Comparison of ENCODE assay signal across 20 cellular contexts in the genomic region with DNA sequence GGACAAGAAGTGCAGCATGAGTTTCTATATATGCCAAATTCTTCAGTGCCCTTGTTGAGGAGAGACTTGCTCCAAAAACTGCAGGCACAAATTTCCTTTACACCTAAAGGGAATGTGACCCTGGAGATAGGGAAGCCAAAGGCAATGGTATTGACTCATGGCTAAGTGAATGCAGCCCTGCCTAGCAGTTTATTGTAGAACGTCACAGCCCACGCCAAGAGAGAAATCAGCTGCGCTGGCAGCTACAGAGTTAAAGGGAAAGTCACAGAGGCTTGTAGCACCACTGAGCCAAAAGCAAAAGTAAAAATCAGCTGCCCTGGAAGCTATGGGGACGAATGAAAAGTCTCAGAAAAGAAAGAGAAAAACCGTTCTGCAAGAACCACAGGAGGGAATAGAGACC. TPM values are rescaled to one million over a fixed set of nuclear protein-coding genes. Genes with fewer than 3 reads are reported as not detected.
DNase-seq lines count a peak whose midpoint lies in the region; ATAC-seq and TF ChIP-seq lines count a peak whose summit lies in the region.
"Had no signal": no experiment of that assay in that cellular context is flagged by ENCODE, and none has a peak within 500 bp of the region (broad histone marks: within the 10 kb centered on the region; RNA-seq: fewer than 3 reads in every experiment).

No MANE protein-coding gene starts in this region.

- H3K27ac ChIP-seq in CD4-positive, alpha-beta T cell (ENCODE audit: low read depth, low read length): no peak overlapping the region
- H3K27ac ChIP-seq in thyroid gland: no peak overlapping the region
- H3K27ac ChIP-seq in esophagus muscularis mucosa (replicated peaks in 1 of 4): no peak overlapping the region
- H3K27ac ChIP-seq: BLaER1, GM23248 had no signal

- H3K4me1 ChIP-seq in thyroid gland (no peaks in the 10 kb centered on the region), esophagus muscularis mucosa (no peaks in the 10 kb centered on the region)
- H3K4me1 ChIP-seq: HAP-1 had no signal

- TF ChIP-seq POLR2A in thyroid gland (IDR thresholded peaks at IDR 0.05): no peak
- TF ChIP-seq POLR2A in esophagus muscularis mucosa (IDR thresholded peaks at IDR 0.05; ENCODE audit: low read depth): no peak

- no peaks in the 10 kb centered on the region for H3K9me3 Mint-ChIP-seq in CD4-positive, alpha-beta T cell
- H3K9me3 Mint-ChIP-seq in memory B cell (no peaks in the 10 kb centered on the region), endothelial cell (ENCODE audit: unreplicated experiment) (no peaks in the 10 kb centered on the region)
- no peaks in the 10 kb centered on the region for H3K9me3 Mint-ChIP-seq in stimulated activated effector memory CD8-positive, alpha-beta T cell treated with anti-CD3 and anti-CD28 coated beads, Interleukin-12 subunit alpha, Interleukin-12 subunit beta, amount 100 ng/mL, for 72 hours
- H3K9me3 Mint-ChIP-seq: CD8-positive, alpha-beta memory T cell; IgD-negative memory B cell had no signal

- H3K4me3 ChIP-seq in thyroid gland (replicated peaks in 1 of 3) (no peak overlapping the region), esophagus muscularis mucosa (no peak overlapping the region)
- H3K4me3 ChIP-seq: BLaER1, GM12878, GM23248, HAP-1 had no signal

- no peak for DNase-seq in CD4-positive, alpha-beta T cell
- DNase-seq in memory B cell (ENCODE audit: low spot score in 2 of 2) (no peak), endothelial cell (ENCODE audit: low spot score) (no peak), cerebellar cortex (ENCODE audit: low spot score) (no peak), thyroid gland (no peak), esophagus muscularis mucosa (ENCODE audit: extremely low spot score) (no peak)
- no peak for DNase-seq in stimulated activated effector memory CD8-positive, alpha-beta T cell treated with anti-CD3 and anti-CD28 coated beads, Interleukin-12 subunit alpha, Interleukin-12 subunit beta, amount 100 ng/mL, for 72 hours (ENCODE audit: low spot score in 2 of 2)
- DNase-seq: 8988T; CD8-positive, alpha-beta memory T cell; COR-L47; DMS 273 treated with DMSO at 0.1 percent for 48 hours; DMS53; DND-41; EL; GM23248 had no signal

- intact Hi-C loops in CD4-positive, alpha-beta T cell (cut with DNase I, micrococcal nuclease): no loop called here
- intact Hi-C loops in thyroid gland (cut with DNase I) (no loop called here), esophagus muscularis mucosa (cut with DNase I) (no loop called here)

- no peak for ATAC-seq in CD4-positive, alpha-beta T cell (ENCODE audit: poor library complexity)
- ATAC-seq in esophagus mucosa (peak; percentile 51), memory B cell (ENCODE audit: low read depth) (no peak)
- no peak for ATAC-seq in stimulated activated effector memory CD8-positive, alpha-beta T cell treated with anti-CD3 and anti-CD28 coated beads, Interleukin-12 subunit alpha, Interleukin-12 subunit beta, amount 100 ng/mL, for 72 hours
- ATAC-seq: GM12878 had no signal

- 84 to 89% methylated on average over 5 of the region's 5 CpGs for WGBS in thyroid gland, 2 donors
- WGBS in esophagus muscularis mucosa: 83% methylated on average over 5 of the region's 5 CpGs

- POLR2A ChIA-PET in CD4-positive, alpha-beta T cell (lab: Charles Lee): interaction anchor here (1.1 kb wide), 1 partner anchor 10 kb away, joined by 3 read pairs; a partner anchor contains a TSS

- H3K36me3 Mint-ChIP-seq in CD4-positive, alpha-beta T cell (ENCODE audit: low read depth): peaks cover 69% of the 10 kb centered on the region
- peaks cover 35% of the 10 kb centered on the region for H3K36me3 Mint-ChIP-seq in memory B cell
- H3K36me3 Mint-ChIP-seq in stimulated activated effector memory CD8-positive, alpha-beta T cell treated with anti-CD3 and anti-CD28 coated beads, Interleukin-12 subunit alpha, Interleukin-12 subunit beta, amount 100 ng/mL, for 72 hours: peaks cover 88% of the 10 kb centered on the region
- peaks cover 33% of the 10 kb centered on the region for H3K36me3 Mint-ChIP-seq in endothelial cell (ENCODE audit: low read depth, unreplicated experiment)

- no peaks in the 10 kb centered on the region for H3K9me3 ChIP-seq in CD4-positive, alpha-beta T cell (ENCODE audit: control insufficient read depth, low read length)
- H3K9me3 ChIP-seq in thyroid gland: no peaks in the 10 kb centered on the region
- H3K9me3 ChIP-seq in esophagus muscularis mucosa: no peaks in the 10 kb centered on the region
- H3K9me3 ChIP-seq: HAP-1 had no signal

- H3K27ac Mint-ChIP-seq in CD4-positive, alpha-beta T cell: peak overlapping the region; percentile 22
- peak overlapping the region; percentile 56 for H3K27ac Mint-ChIP-seq in memory B cell
- peak overlapping the region; percentile 36 for H3K27ac Mint-ChIP-seq in stimulated activated effector memory CD8-positive, alpha-beta T cell treated with anti-CD3 and anti-CD28 coated beads, Interleukin-12 subunit alpha, Interleukin-12 subunit beta, amount 100 ng/mL, for 72 hours
- no peak overlapping the region for H3K27ac Mint-ChIP-seq in endothelial cell (ENCODE audit: unreplicated experiment)

- H3K27me3 ChIP-seq in CD4-positive, alpha-beta T cell (ENCODE audit: control insufficient read depth, insufficient read depth, low read length): no peaks in the 10 kb centered on the region
- H3K27me3 ChIP-seq in thyroid gland (no peaks in the 10 kb centered on the region), esophagus muscularis mucosa (no peaks in the 10 kb centered on the region)
- H3K27me3 ChIP-seq: BLaER1 had no signal

- no peak for TF ChIP-seq CTCF in CD4-positive, alpha-beta T cell (IDR thresholded peaks at IDR 0.05)
- TF ChIP-seq CTCF in endothelial cell (IDR thresholded peaks at IDR 0.05; ENCODE audit: unreplicated experiment) (no peak), thyroid gland (IDR thresholded peaks at IDR 0.05) (no peak), esophagus muscularis mucosa (IDR thresholded peaks at IDR 0.05) (no peak)

- H3K36me3 ChIP-seq in thyroid gland: peaks cover 0 to 11% of the 10 kb centered on the region in 2 donors
- H3K36me3 ChIP-seq in esophagus muscularis mucosa: peaks cover 0 to 50% (median 29%) of the 10 kb centered on the region in 4 donors

- H3K27me3 Mint-ChIP-seq in CD4-positive, alpha-beta T cell: no peaks in the 10 kb centered on the region
- no peaks in the 10 kb centered on the region for H3K27me3 Mint-ChIP-seq in memory B cell
- H3K27me3 Mint-ChIP-seq in endothelial cell (ENCODE audit: unreplicated experiment): peaks cover 2% of the 10 kb centered on the region
- H3K27me3 Mint-ChIP-seq: CD8-positive, alpha-beta memory T cell; IgD-negative memory B cell had no signal

- no peak for TF ChIP-seq EP300 in esophagus muscularis mucosa (IDR thresholded peaks at IDR 0.05)

- CTCF ChIA-PET in CD4-positive, alpha-beta T cell (lab: Charles Lee): no interaction called here

- peaks cover 28% of the 10 kb centered on the region for H3K4me1 Mint-ChIP-seq in CD4-positive, alpha-beta T cell (ENCODE audit: low read depth)
- H3K4me1 Mint-ChIP-seq in memory B cell (peaks cover 40% of the 10 kb centered on the region), endothelial cell (ENCODE audit: unreplicated experiment) (peaks cover 9% of the 10 kb centered on the region)
- H3K4me1 Mint-ChIP-seq in stimulated activated effector memory CD8-positive, alpha-beta T cell treated with anti-CD3 and anti-CD28 coated beads, Interleukin-12 subunit alpha, Interleukin-12 subunit beta, amount 100 ng/mL, for 72 hours: peaks cover 40% of the 10 kb centered on the region

- H3K4me3 Mint-ChIP-seq in CD4-positive, alpha-beta T cell: no peak overlapping the region
- H3K4me3 Mint-ChIP-seq in memory B cell: no peak overlapping the region
- H3K4me3 Mint-ChIP-seq in stimulated activated effector memory CD8-positive, alpha-beta T cell treated with anti-CD3 and anti-CD28 coated beads, Interleukin-12 subunit alpha, Interleukin-12 subunit beta, amount 100 ng/mL, for 72 hours: no peak overlapping the region
- no peak overlapping the region for H3K4me3 Mint-ChIP-seq in endothelial cell (ENCODE audit: unreplicated experiment)
- H3K4me3 Mint-ChIP-seq: CD8-positive, alpha-beta memory T cell had no signal

RNA-seq across cellular contexts. Expression of a gene that starts 10.1 kb away (rescaled TPM):
- 1 to 10 TPM; 4.1 TPM for total RNA-seq in CD4-positive, alpha-beta T cell
- 9.5 TPM for total RNA-seq in esophagus mucosa
- 11.9 TPM for total RNA-seq in endothelial cell (ENCODE audit: unreplicated experiment)
- total RNA-seq in thyroid gland: 1 to 10 TPM; 3.5 to 6.7 (median 4.6) TPM
- total RNA-seq in esophagus muscularis mucosa: 1 to 10 TPM; 3.3 to 3.8 (median 3.7) TPM

RNA-seq across cellular contexts. Expression of a gene that starts 10.3 kb away (rescaled TPM):
- 1 to 10 TPM; 4.8 to 5.1 TPM for total RNA-seq in CD4-positive, alpha-beta T cell
- total RNA-seq in esophagus mucosa (18.8 TPM), endothelial cell (ENCODE audit: unreplicated experiment) (30.6 TPM), thyroid gland (10 to 100 TPM; 16.1 to 53.6 (median 34.8) TPM), esophagus muscularis mucosa (10 to 100 TPM; 22.0 to 33.6 (median 25.7) TPM)

RNA-seq across cellular contexts. Expression of a gene that starts 29.1 kb away (rescaled TPM):
- under 1 TPM; 0.33 to 0.34 TPM for total RNA-seq in CD4-positive, alpha-beta T cell
- total RNA-seq in esophagus mucosa (21.8 TPM), endothelial cell (ENCODE audit: unreplicated experiment) (60.7 TPM), thyroid gland (10 to 100 TPM; 20.4 to 35.4 (median 28.4) TPM), esophagus muscularis mucosa (10 to 100 TPM; 26.7 to 43.0 (median 30.2) TPM)

RNA-seq across cellular contexts. Expression of a gene that starts 34.7 kb away (rescaled TPM):
- total RNA-seq in CD4-positive, alpha-beta T cell: 10 to 100 TPM; 14.1 to 17.1 TPM
- total RNA-seq in esophagus mucosa (46.5 TPM), endothelial cell (ENCODE audit: unreplicated experiment) (38.6 TPM), thyroid gland (100 to 1,000 TPM in 2 of 4 donors, 10 to 100 TPM in 2; 75.8 to 150 (median 104) TPM), esophagus muscularis mucosa (100 to 1,000 TPM in 2 of 4 donors, 10 to 100 TPM in 2; 70.2 to 120 (median 106) TPM)

Comparison
In these comparisons a context has a peak if more than half of its experiments do, and no peak if none do; other contexts are left out.
1. RNA of a gene that starts 29.1 kb away (total RNA-seq): 60.7 TPM in endothelial cell (single experiment), 26.7 to 43.0 TPM in esophagus muscularis mucosa, 20.4 to 35.4 TPM in thyroid gland and 21.8 TPM in esophagus mucosa (single experiment); 0.33 to 0.34 TPM in CD4-positive, alpha-beta T cell; every median in the first group is over 10 times any median in the second.